In genomic region chr15:59273266-59273665, GRCh38 we compare ENCODE assay signal across 2 cellular contexts.
A peak's percentile ranks its signal among the peaks of the same experiment; 100 is the strongest.
TF ChIP-seq lines count a peak whose summit lies in the region.

No MANE protein-coding gene starts in this region.

TF ChIP-seq in A549, 52 proteins besides CTCF, POLR2A, EP300 and RAD21 (continued from another document):
- TF ChIP-seq CHD2 (IDR thresholded peaks at IDR 0.05; ENCODE audit: low read length, partially characterized antibody), result no peak
- TF ChIP-seq BCL3 (IDR thresholded peaks at IDR 0.05), result 0 out of 3 replicates have a peak, but pooled peaks have one; percentile 35
- no peak for TF ChIP-seq HMGXB4 (CRISPR knock-in tag; IDR thresholded peaks at IDR 0.05; ENCODE audit: borderline replicate concordance)
- TF ChIP-seq MAX (IDR thresholded peaks at IDR 0.05), result no peak; the same call in 1 of the 2 replicates
- no peak for TF ChIP-seq SREBF2 (IDR thresholded peaks at IDR 0.05)
- TF ChIP-seq HEYL (CRISPR knock-in tag; IDR thresholded peaks at IDR 0.05), result no peak
- peak in 1 of 2 experiments; percentile 43; a peak in 1 of 4 replicates for TF ChIP-seq CEBPB (IDR thresholded peaks at IDR 0.05)
- TF ChIP-seq USF2 (IDR thresholded peaks at IDR 0.05), result no peak
- TF ChIP-seq HES2 (IDR thresholded peaks at IDR 0.05), result no peak
- no peak for TF ChIP-seq BHLHE40 (IDR thresholded peaks at IDR 0.05; ENCODE audit: low read depth, low read length)
- peak; percentile 75 for TF ChIP-seq GATA3 (IDR thresholded peaks at IDR 0.05; ENCODE audit: borderline replicate concordance)
- no peak for TF ChIP-seq HOXB5 (CRISPR knock-in tag; IDR thresholded peaks at IDR 0.05)
- no peak for TF ChIP-seq HOXA7 (CRISPR knock-in tag; IDR thresholded peaks at IDR 0.05)
- TF ChIP-seq EHF (CRISPR knock-in tag; IDR thresholded peaks at IDR 0.05), result no peak
- TF ChIP-seq ESRRA (IDR thresholded peaks at IDR 0.05; ENCODE audit: borderline replicate concordance, low read length), result peak; percentile 83; the same call in 1 of the 2 replicates
- peak; percentile 57 to 59; a peak in 1 of 5 replicates for TF ChIP-seq JUN (IDR thresholded peaks at IDR 0.05)
- peak; percentile 57; the same call in 1 of the 2 replicates for TF ChIP-seq JUNB (IDR thresholded peaks at IDR 0.05)

TF ChIP-seq in HCT116, 20 proteins besides CTCF, POLR2A, EP300 and RAD21 (continued from another document):
- TF ChIP-seq REST (IDR thresholded peaks at IDR 0.05; ENCODE audit: low read depth) (no peak), SRF (IDR thresholded peaks at IDR 0.05; ENCODE audit: low read depth) (no peak), YY1 (IDR thresholded peaks at IDR 0.05; ENCODE audit: extremely low read depth, insufficient replicate concordance, low read depth, low read length) (no peak), POLR2AphosphoS5 (IDR thresholded peaks at IDR 0.05; ENCODE audit: low read depth, low read length) (peak; percentile 25; the same call in 1 of the 2 replicates)
